In genomic region chr10:52696232-52696631, GRCh38 we compare ENCODE assay signal across 22 cellular contexts.
"Had no signal": no experiment of that assay in that cellular context is flagged by ENCODE, and none has a peak within 500 bp of the region (broad histone marks: within the 10 kb centered on the region; RNA-seq: fewer than 3 reads in every experiment).

No MANE protein-coding gene starts in this region.

- H3K4me3 ChIP-seq: left ventricle myocardium inferior, lung, ovary, right atrium auricular region, right lobe of liver, smooth muscle cell, tibial nerve, upper lobe of left lung, vagina had no signal

- H3K4me2 ChIP-seq: smooth muscle cell had no signal

- H3K36me3 ChIP-seq: left ventricle myocardium inferior, ovary, right atrium auricular region, right lobe of liver, tibial nerve, upper lobe of left lung, vagina had no signal

- H3K4me1 ChIP-seq: left ventricle myocardium inferior, right atrium auricular region, right lobe of liver, tibial nerve, upper lobe of left lung, vagina had no signal

- DNase-seq: hypothalamus; immature natural killer cell; left ventricle myocardium inferior; mesendoderm; naive B cell; ovary; right lobe of liver; stimulated activated CD4-positive, alpha-beta T cell treated with anti-CD3 and anti-CD28 coated beads, Interleukin-1b, Interleukin-23, amount 100 ng/mL, for 48 hours; stimulated activated CD4-positive, alpha-beta T cell treated with anti-CD3 and anti-CD28 coated beads, Interleukin-2, amount 100 ng/mL, for 48 hours; stimulated activated CD4-positive, alpha-beta T cell treated with anti-CD3 and anti-CD28 coated beads, Interleukin-4, amount 100 ng/mL, for 4 hours; stimulated activated CD8-positive, alpha-beta memory T cell treated with anti-CD3 and anti-CD28 coated beads, Interleukin-4, amount 100 ng/mL, for 48 hours; stimulated activated naive CD4-positive, alpha-beta T cell treated with Interleukin-2 at 50 U/mL for 16 hours; stimulated activated naive CD8-positive, alpha-beta T cell treated with anti-CD3 and anti-CD28 coated beads, Interleukin-15, amount 100 ng/mL, for 72 hours; substantia nigra; upper lobe of left lung had no signal

- H3K9me3 ChIP-seq: ovary, right atrium auricular region, right lobe of liver, tibial nerve, upper lobe of left lung, vagina had no signal

- ATAC-seq: natural killer cell treated with Interleukin-12 subunit alpha and Interleukin-12 subunit beta and Interleukin-15 and Interleukin-18, amount 100 ng/mL, for 72 hours; right lobe of liver; stimulated activated memory B cell treated with anti-CD40 and anti-IgM and Interleukin-4, amounts not matched to agents 10 μg/mL and 1 μg/mL and 100 μg/mL, for 72 hours; stimulated activated naive CD8-positive, alpha-beta T cell treated with anti-CD3 and anti-CD28 coated beads, Interleukin-15, amount 100 ng/mL, for 72 hours had no signal

- H3K27ac ChIP-seq: left ventricle myocardium inferior, ovary, right atrium auricular region, right lobe of liver, tibial nerve, upper lobe of left lung, vagina had no signal
